Comparison of ENCODE assay signal across 17 cellular contexts in genomic region chr2:149200109-149200520, GRCh38.
DNase-seq lines count a peak whose midpoint lies in the region; ATAC-seq and TF ChIP-seq lines count a peak whose summit lies in the region.
"Had no signal": no experiment of that assay in that cellular context is flagged by ENCODE, and none has a peak within 500 bp of the region (broad histone marks: within the 10 kb centered on the region; RNA-seq: fewer than 3 reads in every experiment).

No MANE protein-coding gene starts in this region.

- no peak overlapping the region for H3K27ac Mint-ChIP-seq in activated T-helper 17 cell treated with anti-CD3 and anti-CD28 coated beads, Interleukin-2, amount 50 U/mL, for 72 hours
- H3K27ac Mint-ChIP-seq: effector memory CD8-positive, alpha-beta T cell had no signal

- no peak for TF ChIP-seq POLR2A in tibial nerve (IDR thresholded peaks at IDR 0.05)

- no peaks in the 10 kb centered on the region for H3K27me3 Mint-ChIP-seq in activated T-helper 17 cell treated with anti-CD3 and anti-CD28 coated beads, Interleukin-2, amount 50 U/mL, for 72 hours
- H3K27me3 Mint-ChIP-seq: effector memory CD8-positive, alpha-beta T cell had no signal

- H3K9me3 Mint-ChIP-seq in activated T-helper 17 cell treated with anti-CD3 and anti-CD28 coated beads, Interleukin-2, amount 50 U/mL, for 72 hours: no peaks in the 10 kb centered on the region
- H3K9me3 Mint-ChIP-seq: effector memory CD8-positive, alpha-beta T cell had no signal

- no peaks in the 10 kb centered on the region for H3K36me3 Mint-ChIP-seq in activated T-helper 17 cell treated with anti-CD3 and anti-CD28 coated beads, Interleukin-2, amount 50 U/mL, for 72 hours (ENCODE audit: low read depth)

- no peak overlapping the region for H3K27ac ChIP-seq in tibial nerve
- H3K27ac ChIP-seq: HL-60, WERI-Rb-1 had no signal

- ATAC-seq in activated T-helper 17 cell treated with anti-CD3 and anti-CD28 coated beads, Interleukin-2, amount 50 U/mL, for 72 hours (replicated peaks): no peak
- ATAC-seq: effector memory CD8-positive, alpha-beta T cell had no signal

- H3K4me3 Mint-ChIP-seq in activated T-helper 17 cell treated with anti-CD3 and anti-CD28 coated beads, Interleukin-2, amount 50 U/mL, for 72 hours: no peak overlapping the region
- H3K4me3 Mint-ChIP-seq: effector memory CD8-positive, alpha-beta T cell had no signal

- no peaks in the 10 kb centered on the region for H3K27me3 ChIP-seq in tibial nerve
- H3K27me3 ChIP-seq: BE2C had no signal

- no peak for TF ChIP-seq EP300 in tibial nerve (IDR thresholded peaks at IDR 0.05)

- H3K4me1 Mint-ChIP-seq in activated T-helper 17 cell treated with anti-CD3 and anti-CD28 coated beads, Interleukin-2, amount 50 U/mL, for 72 hours: no peaks in the 10 kb centered on the region

- no peaks in the 10 kb centered on the region for H3K9me3 ChIP-seq in tibial nerve
- H3K9me3 ChIP-seq: BE2C had no signal

- no peaks in the 10 kb centered on the region for H3K36me3 ChIP-seq in tibial nerve
- H3K36me3 ChIP-seq: BE2C, WERI-Rb-1 had no signal

- H3K4me3 ChIP-seq in foreskin fibroblast (ENCODE audit: low read depth in 1 of 2, low read length in 2 of 2) (no peak overlapping the region), tibial nerve (no peak overlapping the region)

- no peaks in the 10 kb centered on the region for H3K4me1 ChIP-seq in tibial nerve
- H3K4me1 ChIP-seq: BE2C had no signal

- no peak for TF ChIP-seq CTCF in foreskin fibroblast (IDR thresholded peaks at IDR 0.05; ENCODE audit: low read depth, low read length)
- TF ChIP-seq CTCF in tibial nerve (IDR thresholded peaks at IDR 0.05): no peak

- DNase-seq in AG08395 (ENCODE audit: low spot score) (peak; percentile 18), H4 (ENCODE audit: low spot score) (peak; percentile 20), RPMI7951 (ENCODE audit: low read depth) (peak; percentile 28), foreskin fibroblast (peak; percentile 9 to 22), NCI-H82 (lab: John Stamatoyannopoulos, UW) (no peak), iPS-NIHi11 (ENCODE audit: low spot score) (no peak), tibial nerve (ENCODE audit: low spot score in 2 of 2) (no peak)
- DNase-seq: activated naive CD4-positive, alpha-beta T cell treated with anti-CD3 and anti-CD28 coated beads, Interleukin-2, amount 50 U/mL, for 16 hours; BE2C; caudate nucleus; effector memory CD8-positive, alpha-beta T cell; HCEC 1CT; NCI-H2171 treated with DMSO at 0.1 percent for 48 hours; stimulated activated CD4-positive, alpha-beta T cell treated with anti-CD3 and anti-CD28 coated beads, Interleukin-15, amount 100 ng/mL, for 24 hours; WERI-Rb-1 had no signal

Comparison
In these comparisons a context has a peak if more than half of its experiments do, and no peak if none do; other contexts are left out.
1. DNase-seq: peak in AG08395 (single experiment), H4 (single experiment), RPMI7951 (single experiment) and foreskin fibroblast (2 of 2); none in NCI-H82 (single experiment), iPS-NIHi11 (single experiment) and tibial nerve (0 of 2).